In genomic region chr2:169718930-169719504, GRCh38 we compare ENCODE assay signal across 34 cellular contexts. TPM values are rescaled to one million over a fixed set of nuclear protein-coding genes. Genes with fewer than 3 reads are reported as not detected.
"Had no signal": no experiment of that assay in that cellular context is flagged by ENCODE, and none has a peak within 500 bp of the region (broad histone marks: within the 10 kb centered on the region; RNA-seq: fewer than 3 reads in every experiment).

No MANE protein-coding gene starts in this region.

- DNase-seq: activated CD4-positive, alpha-beta memory T cell treated with anti-CD3 and anti-CD28 coated beads, Interleukin-2, amount 10 ng/mL, durations not matched to agents 7 days and 5 days; activated CD4-positive, alpha-beta T cell treated with anti-CD3 and anti-CD28 coated beads for 36 hours; activated CD4-positive, alpha-beta T cell treated with anti-CD3 and anti-CD28 coated beads, Interleukin-2, amount 50 U/mL, for 1 hour; activated CD8-positive, alpha-beta memory T cell treated with anti-CD3 and anti-CD28 coated beads, Interleukin-2, amount 50 U/mL, for 48 hours; activated effector memory CD4-positive, alpha-beta T cell treated with anti-CD3 and anti-CD28 coated beads, Interleukin-2, amount 50 U/mL, for 16 hours; activated naive CD4-positive, alpha-beta T cell treated with Interleukin-2 at 50 U/mL for 16 hours; activated T-cell treated with anti-CD3 and anti-CD28 coated beads, Interleukin-2, amount 50 U/mL, for 48 hours; anterior cingulate cortex; brain microvascular endothelial cell; central memory CD4-positive, alpha-beta T cell; NCI-H1092 treated with DMSO at 0.1 percent for 48 hours; NCI-H1417; NCI-H146; NCI-H187; NCI-H2029 treated with DMSO at 0.1 percent for 48 hours; NCI-H2107; NCI-H2171; NCI-H524; NCI-H69; NCI-H82; PC-9; SW 1271 had no signal

- H3K27me3 Mint-ChIP-seq: activated CD4-positive, alpha-beta memory T cell treated with anti-CD3 and anti-CD28 coated beads, Interleukin-2, amount 10 ng/mL, durations not matched to agents 7 days and 5 days; activated CD4-positive, alpha-beta T cell treated with anti-CD3 and anti-CD28 coated beads for 36 hours; activated naive CD4-positive, alpha-beta T cell treated with anti-CD3 and anti-CD28 coated beads, Interleukin-2, amount 50 U/mL, for 24 hours; activated T-helper 17 cell treated with anti-CD3 and anti-CD28 coated beads, Interleukin-2, amount 50 U/mL, for 72 hours had no signal

- H3K4me3 Mint-ChIP-seq: activated CD4-positive, alpha-beta memory T cell treated with anti-CD3 and anti-CD28 coated beads, Interleukin-2, amount 10 ng/mL, durations not matched to agents 7 days and 5 days; activated CD4-positive, alpha-beta T cell treated with anti-CD3 and anti-CD28 coated beads for 36 hours; activated naive CD4-positive, alpha-beta T cell treated with anti-CD3 and anti-CD28 coated beads, Interleukin-2, amount 50 U/mL, for 24 hours; activated T-helper 17 cell treated with anti-CD3 and anti-CD28 coated beads, Interleukin-2, amount 50 U/mL, for 72 hours; T-helper 2 cell treated with Interferon-gamma antibody and Interleukin-4, amounts not matched to agents 5 μg/mL and 100 μg/mL, for 36 hours had no signal

- FAIRE-seq: colon, RCC 7860, TTC549 had no signal

- H3K27ac Mint-ChIP-seq: activated CD4-positive, alpha-beta memory T cell treated with anti-CD3 and anti-CD28 coated beads, Interleukin-2, amount 10 ng/mL, durations not matched to agents 7 days and 5 days; activated CD4-positive, alpha-beta T cell treated with anti-CD3 and anti-CD28 coated beads for 36 hours; activated naive CD4-positive, alpha-beta T cell treated with anti-CD3 and anti-CD28 coated beads, Interleukin-2, amount 50 U/mL, for 24 hours; activated T-helper 17 cell treated with anti-CD3 and anti-CD28 coated beads, Interleukin-2, amount 50 U/mL, for 72 hours; T-helper 2 cell treated with Interferon-gamma antibody and Interleukin-4, amounts not matched to agents 5 μg/mL and 100 μg/mL, for 36 hours had no signal

- H3K9ac ChIP-seq: KMS-11 had no signal

- H3K4me1 Mint-ChIP-seq: activated CD4-positive, alpha-beta T cell treated with anti-CD3 and anti-CD28 coated beads for 36 hours; activated naive CD4-positive, alpha-beta T cell treated with anti-CD3 and anti-CD28 coated beads, Interleukin-2, amount 50 U/mL, for 24 hours; activated T-helper 17 cell treated with anti-CD3 and anti-CD28 coated beads, Interleukin-2, amount 50 U/mL, for 72 hours had no signal

- H3K4me2 ChIP-seq: KMS-11, PC-9 had no signal

- H2AFZ ChIP-seq: PC-9 had no signal

- ATAC-seq: activated CD4-positive, alpha-beta T cell treated with anti-CD3 and anti-CD28 coated beads for 36 hours; activated CD4-positive, CD25-positive, alpha-beta regulatory T cell treated with anti-CD3 and anti-CD28 coated beads, Interleukin-2, amount 50 U/mL, for 24 hours; activated T-helper 17 cell treated with anti-CD3 and anti-CD28 coated beads, Interleukin-2, amount 50 U/mL, for 72 hours; Right ventricle myocardium inferior had no signal

- H3K36me3 ChIP-seq: brain microvascular endothelial cell had no signal

- H3K9me3 Mint-ChIP-seq: activated CD4-positive, alpha-beta memory T cell treated with anti-CD3 and anti-CD28 coated beads, Interleukin-2, amount 10 ng/mL, durations not matched to agents 7 days and 5 days; activated naive CD4-positive, alpha-beta T cell treated with anti-CD3 and anti-CD28 coated beads, Interleukin-2, amount 50 U/mL, for 24 hours; activated T-helper 17 cell treated with anti-CD3 and anti-CD28 coated beads, Interleukin-2, amount 50 U/mL, for 72 hours; T-helper 2 cell treated with Interferon-gamma antibody and Interleukin-4, amounts not matched to agents 5 μg/mL and 100 μg/mL, for 36 hours had no signal

- H3K4me3 ChIP-seq: PC-9 had no signal

- H3K27me3 ChIP-seq: brain microvascular endothelial cell had no signal

- H3K27ac ChIP-seq: brain microvascular endothelial cell, KMS-11, PC-9, RWPE1 had no signal

RNA-seq across cellular contexts. Expression of gene CFAP210, which starts 24.8 kb away (rescaled TPM):
- total RNA-seq: activated CD4-positive, alpha-beta memory T cell treated with anti-CD3 and anti-CD28 coated beads, Interleukin-2, amount 10 ng/mL, durations not matched to agents 7 days and 5 days; activated T-helper 17 cell treated with anti-CD3 and anti-CD28 coated beads, Interleukin-2, amount 50 U/mL, for 72 hours; LHCN-M2; T-helper 1 cell treated with Interleukin-12 subunit alpha and Interleukin-12 subunit beta and Interleukin-4 antibody, amounts not matched to agents 30 ng/mL and 1 ng/mL, for 36 hours had no signal
